In genomic region chr1:90922202-90922601, GRCh38 we compare ENCODE assay signal across 25 cellular contexts.
DNase-seq lines count a peak whose midpoint lies in the region; ATAC-seq and TF ChIP-seq lines count a peak whose summit lies in the region.
"Had no signal": no experiment of that assay in that cellular context is flagged by ENCODE, and none has a peak within 500 bp of the region (broad histone marks: within the 10 kb centered on the region; RNA-seq: fewer than 3 reads in every experiment).

No MANE protein-coding gene starts in this region.

- H3K4me3 Mint-ChIP-seq in stimulated activated naive CD8-positive, alpha-beta T cell treated with anti-CD3 and anti-CD28 coated beads, Interleukin-15, Interleukin-2, amounts not matched to agents 100 ng/mL and 50 ng/mL, for 24 hours = no peak overlapping the region
- H3K4me3 Mint-ChIP-seq in WTC11 (no peak overlapping the region), memory B cell (no peak overlapping the region)
- H3K4me3 Mint-ChIP-seq: activated CD4-positive, alpha-beta T cell treated with anti-CD3 and anti-CD28 coated beads, Interleukin-2, amount 10 ng/mL, durations not matched to agents 24 days and 14 days; stimulated activated naive B cell treated with anti-CD40 and anti-IgM and Interleukin-4, amounts not matched to agents 10 μg/mL and 1 μg/mL and 100 μg/mL, for 72 hours had no signal

- no peak for DNase-seq in stimulated activated naive CD8-positive, alpha-beta T cell treated with anti-CD3 and anti-CD28 coated beads, Interleukin-15, Interleukin-2, amounts not matched to agents 100 U/mL and 50 U/mL, for 24 hours
- DNase-seq in WTC11 (ENCODE audit: low spot score) (no peak), memory B cell (ENCODE audit: low spot score in 2 of 2) (no peak)
- DNase-seq: activated CD4-positive, alpha-beta T cell treated with anti-CD3 and anti-CD28 coated beads, Interleukin-2, amount 10 ng/mL, durations not matched to agents 24 days and 14 days; activated naive CD4-positive, alpha-beta T cell treated with Interleukin-2 at 50 U/mL for 16 hours; activated T-cell treated with anti-CD3 and anti-CD28 coated beads, Interleukin-2, amount 50 U/mL, for 48 hours; amniotic stem cell; brain microvascular endothelial cell; DND-41; GF-D8; GOT3; KG1; MG63; NCI-H1105 treated with DMSO at 0.1 percent for 48 hours; NCI-H1930; NCI-H2171 treated with DMSO at 0.1 percent for 48 hours; NCI-H510A; stimulated activated naive B cell treated with anti-CD40 and anti-IgM and Interleukin-4, amounts not matched to agents 10 μg/mL and 1 μg/mL and 100 μg/mL, for 72 hours; upper lobe of right lung; WERI-Rb-1 had no signal

- ATAC-seq in stimulated activated naive CD8-positive, alpha-beta T cell treated with anti-CD3 and anti-CD28 coated beads, Interleukin-15, Interleukin-2, amounts not matched to agents 100 U/mL and 50 U/mL, for 24 hours = no peak
- ATAC-seq in WTC11 = no peak
- no peak for ATAC-seq in memory B cell (ENCODE audit: low read depth)
- no peak for ATAC-seq in HG03280 (IDR thresholded peaks at IDR 0.05; ENCODE audit: unreplicated experiment)
- no peak for ATAC-seq in GM18909 (IDR thresholded peaks at IDR 0.05; ENCODE audit: poor library complexity, unreplicated experiment)
- no peak for ATAC-seq in SK-N-SH treated with all-trans-retinoic acid at 6 μM for 48 hours
- ATAC-seq: stimulated activated naive B cell treated with anti-CD40 and anti-IgM and Interleukin-4, amounts not matched to agents 10 μg/mL and 1 μg/mL and 100 μg/mL, for 72 hours; upper lobe of right lung had no signal

- TF ChIP-seq CTCF in WTC11 (IDR thresholded peaks at IDR 0.05) = no peak

- peaks cover 4% of the 10 kb centered on the region for H3K9me3 Mint-ChIP-seq in stimulated activated naive CD8-positive, alpha-beta T cell treated with anti-CD3 and anti-CD28 coated beads, Interleukin-15, Interleukin-2, amounts not matched to agents 100 ng/mL and 50 ng/mL, for 24 hours
- H3K9me3 Mint-ChIP-seq in WTC11 = no peaks in the 10 kb centered on the region
- H3K9me3 Mint-ChIP-seq in memory B cell = peaks cover 5% of the 10 kb centered on the region
- H3K9me3 Mint-ChIP-seq: activated CD4-positive, alpha-beta T cell treated with anti-CD3 and anti-CD28 coated beads, Interleukin-2, amount 10 ng/mL, durations not matched to agents 24 days and 14 days had no signal

- POLR2A ChIA-PET in WTC11 (lab: Charles Lee) = no interaction called here

- CTCF ChIA-PET in WTC11 (lab: Charles Lee) = no interaction called here

- H3K4me1 Mint-ChIP-seq in stimulated activated naive CD8-positive, alpha-beta T cell treated with anti-CD3 and anti-CD28 coated beads, Interleukin-15, Interleukin-2, amounts not matched to agents 100 ng/mL and 50 ng/mL, for 24 hours (ENCODE audit: low read depth) = peaks cover 77% of the 10 kb centered on the region
- H3K4me1 Mint-ChIP-seq in WTC11 (peaks cover 84% of the 10 kb centered on the region), memory B cell (peaks cover 44% of the 10 kb centered on the region)

- no peaks in the 10 kb centered on the region for H3K27me3 Mint-ChIP-seq in stimulated activated naive CD8-positive, alpha-beta T cell treated with anti-CD3 and anti-CD28 coated beads, Interleukin-15, Interleukin-2, amounts not matched to agents 100 ng/mL and 50 ng/mL, for 24 hours
- no peaks in the 10 kb centered on the region for H3K27me3 Mint-ChIP-seq in WTC11 (ENCODE audit: low read depth)
- no peaks in the 10 kb centered on the region for H3K27me3 Mint-ChIP-seq in memory B cell
- H3K27me3 Mint-ChIP-seq: activated CD4-positive, alpha-beta T cell treated with anti-CD3 and anti-CD28 coated beads, Interleukin-2, amount 10 ng/mL, durations not matched to agents 24 days and 14 days; progenitor cell of endocrine pancreas; stimulated activated naive B cell treated with anti-CD40 and anti-IgM and Interleukin-4, amounts not matched to agents 10 μg/mL and 1 μg/mL and 100 μg/mL, for 72 hours had no signal

- peak overlapping the region; percentile 3 for H3K27ac Mint-ChIP-seq in stimulated activated naive CD8-positive, alpha-beta T cell treated with anti-CD3 and anti-CD28 coated beads, Interleukin-15, Interleukin-2, amounts not matched to agents 100 ng/mL and 50 ng/mL, for 24 hours
- H3K27ac Mint-ChIP-seq in WTC11 = peak overlapping the region; percentile 3; the same call in 1 of the 2 replicates
- H3K27ac Mint-ChIP-seq in memory B cell = peak overlapping the region; percentile 64
- H3K27ac Mint-ChIP-seq: activated CD4-positive, alpha-beta T cell treated with anti-CD3 and anti-CD28 coated beads, Interleukin-2, amount 10 ng/mL, durations not matched to agents 24 days and 14 days; progenitor cell of endocrine pancreas; stimulated activated naive B cell treated with anti-CD40 and anti-IgM and Interleukin-4, amounts not matched to agents 10 μg/mL and 1 μg/mL and 100 μg/mL, for 72 hours had no signal

- H3K36me3 Mint-ChIP-seq in stimulated activated naive CD8-positive, alpha-beta T cell treated with anti-CD3 and anti-CD28 coated beads, Interleukin-15, Interleukin-2, amounts not matched to agents 100 ng/mL and 50 ng/mL, for 24 hours (ENCODE audit: low read depth) = peaks cover 36% of the 10 kb centered on the region
- H3K36me3 Mint-ChIP-seq in WTC11 (peaks cover 1% of the 10 kb centered on the region), memory B cell (peaks cover 15% of the 10 kb centered on the region)

TF ChIP-seq in WTC11, 78 proteins besides CTCF, POLR2A, EP300 and RAD21 (continues in another document):
- no peak for TF ChIP-seq ZNF416 (CRISPR knock-in tag; IDR thresholded peaks at IDR 0.05)
- no peak for TF ChIP-seq RORB (CRISPR knock-in tag; IDR thresholded peaks at IDR 0.05)
- TF ChIP-seq ZNF263 (CRISPR knock-in tag; IDR thresholded peaks at IDR 0.05; ENCODE audit: low read depth) = no peak
- TF ChIP-seq ERG (CRISPR knock-in tag; IDR thresholded peaks at IDR 0.05) = no peak
- TF ChIP-seq PRRX2 (CRISPR knock-in tag; IDR thresholded peaks at IDR 0.05) = no peak
- TF ChIP-seq TEAD1 (CRISPR knock-in tag; IDR thresholded peaks at IDR 0.05) = no peak
- no peak for TF ChIP-seq PREB (CRISPR knock-in tag; IDR thresholded peaks at IDR 0.05; ENCODE audit: borderline replicate concordance)
- no peak for TF ChIP-seq GRHL2 (CRISPR knock-in tag; IDR thresholded peaks at IDR 0.05; ENCODE audit: insufficient replicate concordance, severe bottlenecking)
- TF ChIP-seq ESRRA (CRISPR knock-in tag; IDR thresholded peaks at IDR 0.05; ENCODE audit: borderline replicate concordance) = no peak

TF ChIP-seq in SK-N-SH treated with all-trans-retinoic acid at 6 μM for 48 hours, 23 proteins besides CTCF, POLR2A, EP300 and RAD21 (continues in another document):
- TF ChIP-seq ZNF565 (CRISPR knock-in tag; conservative IDR thresholded peaks at IDR 0.05; ENCODE audit: low read depth) (no peak), GLIS3 (CRISPR knock-in tag; IDR thresholded peaks at IDR 0.05) (no peak), ISL1 (CRISPR knock-in tag; IDR thresholded peaks at IDR 0.05) (no peak), OSR1 (CRISPR knock-in tag; IDR thresholded peaks at IDR 0.05) (no peak), BACH2 (CRISPR knock-in tag; IDR thresholded peaks at IDR 0.05; ENCODE audit: borderline replicate concordance) (no peak), ARNTL (CRISPR knock-in tag; IDR thresholded peaks at IDR 0.05; ENCODE audit: borderline replicate concordance, low read depth) (no peak), ZFP30 (CRISPR knock-in tag; IDR thresholded peaks at IDR 0.05) (no peak), ZFP3 (CRISPR knock-in tag; IDR thresholded peaks at IDR 0.05) (no peak), TCF4 (CRISPR knock-in tag; IDR thresholded peaks at IDR 0.05; ENCODE audit: borderline replicate concordance) (no peak), ZNF8 (CRISPR knock-in tag; IDR thresholded peaks at IDR 0.05) (no peak), TOX (CRISPR knock-in tag; IDR thresholded peaks at IDR 0.05; ENCODE audit: borderline replicate concordance) (no peak), ZC3H10 (CRISPR knock-in tag; IDR thresholded peaks at IDR 0.05) (no peak), ZNF70 (CRISPR knock-in tag; IDR thresholded peaks at IDR 0.05) (no peak), CREB5 (CRISPR knock-in tag; IDR thresholded peaks at IDR 0.05; ENCODE audit: low read depth) (no peak), RARB (CRISPR knock-in tag; IDR thresholded peaks at IDR 0.05) (no peak), CSDC2 (CRISPR knock-in tag; IDR thresholded peaks at IDR 0.05) (no peak)
- TF ChIP-seq, protein P1, sequence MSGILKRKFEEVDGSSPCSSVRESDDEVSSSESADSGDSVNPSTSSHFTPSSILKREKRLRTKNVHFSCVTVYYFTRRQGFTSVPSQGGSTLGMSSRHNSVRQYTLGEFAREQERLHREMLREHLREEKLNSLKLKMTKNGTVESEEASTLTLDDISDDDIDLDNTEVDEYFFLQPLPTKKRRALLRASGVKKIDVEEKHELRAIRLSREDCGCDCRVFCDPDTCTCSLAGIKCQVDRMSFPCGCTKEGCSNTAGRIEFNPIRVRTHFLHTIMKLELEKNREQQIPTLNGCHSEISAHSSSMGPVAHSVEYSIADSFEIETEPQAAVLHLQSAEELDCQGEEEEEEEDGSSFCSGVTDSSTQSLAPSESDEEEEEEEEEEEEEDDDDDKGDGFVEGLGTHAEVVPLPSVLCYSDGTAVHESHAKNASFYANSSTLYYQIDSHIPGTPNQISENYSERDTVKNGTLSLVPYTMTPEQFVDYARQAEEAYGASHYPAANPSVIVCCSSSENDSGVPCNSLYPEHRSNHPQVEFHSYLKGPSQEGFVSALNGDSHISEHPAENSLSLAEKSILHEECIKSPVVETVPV (CRISPR knock-in tag; IDR thresholded peaks at IDR 0.05) = no peak

Comparison
In these comparisons a context has a peak if more than half of its experiments do, and no peak if none do; other contexts are left out.
1. H3K27ac Mint-ChIP-seq: peak in every context shown above with its lines; median percentile 64 in memory B cell; 3 in stimulated activated naive CD8-positive, alpha-beta T cell treated with anti-CD3 and anti-CD28 coated beads, Interleukin-15, Interleukin-2, amounts not matched to agents 100 ng/mL and 50 ng/mL, for 24 hours; 3 in WTC11.